Comparison of ENCODE assay signal across 1 cellular context in genomic region chr2:61537590-61538178, GRCh38.
TF ChIP-seq lines count a peak whose summit lies in the region.

No MANE protein-coding gene starts in this region.

TF ChIP-seq in H1, 55 proteins besides CTCF, POLR2A, EP300 and RAD21:
- TF ChIP-seq GABPA (IDR thresholded peaks at IDR 0.05; ENCODE audit: borderline replicate concordance, insufficient read depth, low read length) (no peak), EGR1 (IDR thresholded peaks at IDR 0.05; ENCODE audit: borderline replicate concordance, low read depth, low read length) (no peak), NANOG (IDR thresholded peaks at IDR 0.05; ENCODE audit: insufficient read depth, low read depth, low read length, poor library complexity, severe bottlenecking) (no peak), HDAC2 (IDR thresholded peaks at IDR 0.05; ENCODE audit: borderline replicate concordance in 1 of 2, low read depth in 2 of 2, low read length in 2 of 2) (no peak), SP2 (IDR thresholded peaks at IDR 0.05; ENCODE audit: low read length) (no peak), CHD2 (IDR thresholded peaks at IDR 0.05; ENCODE audit: low read length) (no peak), PHF8 (conservative IDR thresholded peaks at IDR 0.05; ENCODE audit: low read depth, low read length) (peak; percentile 83), KDM5A (IDR thresholded peaks at IDR 0.05; ENCODE audit: low read length) (no peak), POLR2AphosphoS5 (IDR thresholded peaks at IDR 0.05; ENCODE audit: low read depth, low read length) (peak; percentile 53), ATF2 (IDR thresholded peaks at IDR 0.05; ENCODE audit: low read length) (no peak), CEBPB (IDR thresholded peaks at IDR 0.05; ENCODE audit: low read depth, low read length) (no peak), KDM1A (IDR thresholded peaks at IDR 0.05; ENCODE audit: borderline replicate concordance, low read length) (no peak), CHD1 (IDR thresholded peaks at IDR 0.05; ENCODE audit: low read depth, low read length) (0 out of 2 replicates have a peak, but pooled peaks have one; percentile 27), TCF12 (IDR thresholded peaks at IDR 0.05; ENCODE audit: low read depth, low read length) (no peak), FOSL1 (IDR thresholded peaks at IDR 0.05; ENCODE audit: insufficient read depth, low read depth, low read length) (no peak), BCL11A (IDR thresholded peaks at IDR 0.05; ENCODE audit: low read depth in 2 of 2, low read length in 2 of 2) (no peak), SAP30 (IDR thresholded peaks at IDR 0.05; ENCODE audit: insufficient read depth, insufficient replicate concordance, low read length) (peak; percentile 25), JUND (IDR thresholded peaks at IDR 0.05; ENCODE audit: low read length) (no peak), SIRT6 (IDR thresholded peaks at IDR 0.05; ENCODE audit: low read length) (no peak), RFX5 (IDR thresholded peaks at IDR 0.05; ENCODE audit: borderline replicate concordance, low read depth, low read length) (no peak)
